In the genomic region with DNA sequence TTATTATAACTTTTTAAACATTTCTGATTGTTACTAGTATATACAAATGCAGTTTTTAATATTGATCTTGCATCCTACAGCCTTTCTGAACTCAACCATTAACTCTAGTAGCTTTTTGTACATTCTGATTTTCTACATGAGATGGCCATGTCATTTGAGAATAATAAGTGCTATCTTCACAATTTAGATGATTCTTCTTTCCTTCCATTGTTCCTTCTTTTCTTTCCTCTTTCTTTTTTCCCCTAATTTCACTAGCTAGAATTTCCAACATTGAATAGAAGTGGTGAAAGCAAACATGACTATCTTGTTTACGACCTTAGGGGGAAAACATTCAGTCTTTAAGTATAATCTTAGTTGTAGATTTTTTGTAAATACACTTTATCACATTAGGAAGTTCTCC, we compare ENCODE assay signal across 8 cellular contexts.
"Had no signal": no experiment of that assay in that cellular context is flagged by ENCODE, and none has a peak within 500 bp of the region (broad histone marks: within the 10 kb centered on the region; RNA-seq: fewer than 3 reads in every experiment).

No MANE protein-coding gene starts in this region.

- DNase-seq: GDM1, GF-D8 had no signal

- ATAC-seq: GM12878 had no signal

- H3K4me3 ChIP-seq: GM12878 had no signal

- FAIRE-seq: G401.6, GM12878, GM12891, GM12892, GM18507, GM19239 had no signal
